In genomic region chr19:2320057-2320456, GRCh38 we compare ENCODE assay signal across 27 cellular contexts. TPM values are rescaled to one million over a fixed set of nuclear protein-coding genes. Genes with fewer than 3 reads are reported as not detected.
DNase-seq lines count a peak whose midpoint lies in the region; ATAC-seq, FAIRE-seq and TF ChIP-seq lines count a peak whose summit lies in the region.
"Had no signal": no experiment of that assay in that cellular context is flagged by ENCODE, and none has a peak within 500 bp of the region (broad histone marks: within the 10 kb centered on the region; RNA-seq: fewer than 3 reads in every experiment).

No MANE protein-coding gene starts in this region.

- H3K36me3 ChIP-seq in BLaER1: peaks cover 31% of the 10 kb centered on the region
- H3K36me3 ChIP-seq in mammary epithelial cell (ENCODE audit: insufficient read depth, low read length): peaks cover 5% of the 10 kb centered on the region
- H3K36me3 ChIP-seq in keratinocyte (ENCODE audit: control insufficient read depth in 2 of 2, extremely low read depth in 1 of 2, insufficient read depth in 2 of 2, low read length in 2 of 2): peaks cover 6 to 15% of the 10 kb centered on the region in 2 experiments

- H2AFZ ChIP-seq in mammary epithelial cell (ENCODE audit: low read depth, low read length): no peak overlapping the region
- H2AFZ ChIP-seq in keratinocyte (ENCODE audit: control insufficient read depth, low read length): no peak overlapping the region

- H3K9me3 ChIP-seq in BLaER1 (peaks cover 4% of the 10 kb centered on the region; the same call in 1 of the 2 replicates), mammary epithelial cell (replicated peaks; ENCODE audit: insufficient read depth, low read length) (peaks cover 2% of the 10 kb centered on the region), keratinocyte (ENCODE audit: control insufficient read depth, low read depth, low read length) (no peaks in the 10 kb centered on the region)
- H3K9me3 ChIP-seq: SJCRH30 had no signal

- CTCF ChIA-PET in mammary epithelial cell (lab: Charles Lee; ENCODE audit: low non-redundant PET): no interaction called here

- no peak for TF ChIP-seq CTCF in mammary epithelial cell (conservative IDR thresholded peaks at IDR 0.05 in 1 of 2, IDR thresholded peaks at IDR 0.05 in 1 of 2; ENCODE audit: extremely low read depth in 1 of 2, insufficient read depth in 1 of 2, low read depth in 1 of 2, low read length in 2 of 2)
- TF ChIP-seq CTCF in keratinocyte (optimal IDR thresholded peaks at IDR 0.05 in 1 of 3, IDR thresholded peaks at IDR 0.05 in 1 of 3, conservative IDR thresholded peaks at IDR 0.05 in 1 of 3; ENCODE audit: extremely low read depth in 1 of 3, insufficient read depth in 2 of 3, low read length in 3 of 3): no peak
- no peak for TF ChIP-seq CTCF in omental fat pad (IDR thresholded peaks at IDR 0.05)

- FAIRE-seq in keratinocyte (lab: Jason Lieb, UNC): peak; percentile 46
- FAIRE-seq: D721Med, GM18507, RCC 7860 had no signal

- H3K4me3 ChIP-seq in BLaER1 (no peak overlapping the region), mammary epithelial cell (replicated peaks in 1 of 3; ENCODE audit: insufficient read depth in 1 of 3, low read depth in 2 of 3, low read length in 3 of 3) (no peak overlapping the region), keratinocyte (ENCODE audit: control insufficient read depth in 2 of 3, extremely low read depth in 1 of 3, insufficient read depth in 2 of 3, low read depth in 1 of 3, low read length in 3 of 3) (no peak overlapping the region)
- H3K4me3 ChIP-seq: SJCRH30 had no signal

- WGBS in mammary epithelial cell (ENCODE audit: low coverage, missing lambda C conversion rate): 41% methylated on average over 8 of the region's 13 CpGs

- H3K4me1 ChIP-seq in BLaER1: peaks cover 96% of the 10 kb centered on the region
- no peaks in the 10 kb centered on the region for H3K4me1 ChIP-seq in mammary epithelial cell (ENCODE audit: insufficient read depth, low read length)
- peaks cover 2% of the 10 kb centered on the region for H3K4me1 ChIP-seq in keratinocyte (ENCODE audit: control insufficient read depth, extremely low read depth, insufficient read depth, low read length)

- H4K20me1 ChIP-seq in BLaER1 (peaks cover 43% of the 10 kb centered on the region), mammary epithelial cell (ENCODE audit: insufficient read depth, low read length) (no peaks in the 10 kb centered on the region), keratinocyte (ENCODE audit: control insufficient read depth, extremely low read depth, insufficient read depth, low read length) (no peaks in the 10 kb centered on the region)

- H3K9ac ChIP-seq in BLaER1 (no peak overlapping the region), mammary epithelial cell (ENCODE audit: insufficient read depth, low read length) (no peak overlapping the region), keratinocyte (ENCODE audit: control insufficient read depth, extremely low read depth, insufficient read depth, low read length) (no peak overlapping the region)

- dilution Hi-C loops in mammary epithelial cell (cut with HindIII; ENCODE audit: low sequenced_read_pairs) (no loop called here), keratinocyte (cut with MboI; ENCODE audit: extremely low pct_ligation_motif_present, low sequenced_read_pairs) (no loop called here)

- peaks cover 10% of the 10 kb centered on the region for H3K79me2 ChIP-seq in mammary epithelial cell (ENCODE audit: insufficient read depth, low read length)
- peaks cover 8% of the 10 kb centered on the region for H3K79me2 ChIP-seq in keratinocyte (ENCODE audit: control insufficient read depth, insufficient read depth, low read length)

- H3K4me2 ChIP-seq in BLaER1 (peak overlapping the region; percentile 76), mammary epithelial cell (ENCODE audit: insufficient read depth, low read depth, low read length) (no peak overlapping the region), keratinocyte (ENCODE audit: control insufficient read depth, extremely low read depth, insufficient read depth, low read depth, low read length) (no peak overlapping the region)

- no peaks in the 10 kb centered on the region for H3K9me1 ChIP-seq in keratinocyte (ENCODE audit: control insufficient read depth, extremely low read depth, insufficient read depth, low read length)

- ATAC-seq in omental fat pad (ENCODE audit: low FRiP score): no peak
- ATAC-seq: Right ventricle myocardium inferior, SK-N-SH treated with all-trans-retinoic acid at 6 μM for 48 hours had no signal

- in situ Hi-C loops in mammary epithelial cell (cut with MboI; ENCODE audit: low sequenced_read_pairs in 2 of 2): no loop called here

- no TSS peak for BruUV-seq in mammary epithelial cell (replicated peaks; lab: Mats Ljungman, UMichigan)

- intact Hi-C loops in mammary epithelial cell (cut with micrococcal nuclease): no loop called here

- H3K27ac ChIP-seq in BLaER1 (peak overlapping the region; percentile 46; the same call in 1 of the 2 replicates), mammary epithelial cell (ENCODE audit: insufficient read depth, low read depth, low read length) (no peak overlapping the region), keratinocyte (ENCODE audit: control insufficient read depth, insufficient read depth, low read length) (no peak overlapping the region)
- H3K27ac ChIP-seq: SJCRH30 had no signal

- peak; percentile 66 for DNase-seq in HPDE6-E6E7 (ENCODE audit: extremely low spot score)
- DNase-seq in mammary epithelial cell: peak; percentile 45
- peak; percentile 13 for DNase-seq in keratinocyte (ENCODE audit: low read depth, low spot score)
- DNase-seq in omental fat pad (ENCODE audit: low spot score): no peak
- DNase-seq in pons (ENCODE audit: low spot score): no peak
- DNase-seq in epidermal melanocyte (ENCODE audit: insufficient read length, low spot score): no peak
- DNase-seq in NCI-H1436 treated with DMSO at 0.1 percent for 48 hours (lab: John Stamatoyannopoulos, UW): no peak
- DNase-seq: CD4-positive, alpha-beta T cell; DMS79 treated with DMSO at 0.1 percent for 48 hours; H7; HFFc6; Karpas-422; NCI-H1092 treated with DMSO at 0.1 percent for 48 hours; NCI-H146; NCI-H2029; NCI-H446; NCI-H524 treated with DMSO at 0.1 percent for 48 hours; NCI-H774; SJCRH30 had no signal

- H3K27me3 ChIP-seq in BLaER1: no peaks in the 10 kb centered on the region
- no peaks in the 10 kb centered on the region for H3K27me3 ChIP-seq in mammary epithelial cell (ENCODE audit: insufficient read depth, low read length)
- no peaks in the 10 kb centered on the region for H3K27me3 ChIP-seq in keratinocyte (ENCODE audit: control insufficient read depth, extremely low read depth, insufficient read depth, low read length)
- H3K27me3 ChIP-seq: SJCRH30 had no signal

RNA-seq across cellular contexts. Expression of gene LSM7, which starts 8.3 kb away (rescaled TPM):
- total RNA-seq in mammary epithelial cell (10 to 100 TPM; 67.7 to 91.6 TPM), omental fat pad (100 to 1,000 TPM; 101 to 142 (median 115) TPM)
- polyA plus RNA-seq in mammary epithelial cell (442 TPM), keratinocyte (206 to 275 TPM (median 243 TPM) in 3 replicates)
- polyA minus RNA-seq in mammary epithelial cell (35.3 TPM), keratinocyte (26.8 to 62.6 TPM (median 29.6 TPM) in 3 replicates)
- polyA plus RNA-seq in keratinocyte (2011; ENCODE audit: low read depth): 19.2 TPM
- polyA plus RNA-seq in keratinocyte (2011; cell fraction: cytosol; rRNA removed): 153 and 305 TPM in 2 replicates
- 151 and 185 TPM in 2 replicates for polyA plus RNA-seq in keratinocyte (2011; cell fraction: nucleus; rRNA removed)
- polyA plus RNA-seq in keratinocyte (2012; ENCODE audit: low replicate concordance): 109 and 224 TPM in 2 replicates
- 73.5 TPM for polyA minus RNA-seq in keratinocyte (2011; cell fraction: cytosol; rRNA and poly(A)+ RNA removed)
- polyA minus RNA-seq in keratinocyte (2011; cell fraction: nucleus; rRNA and poly(A)+ RNA removed): 18.4 and 27.5 TPM in 2 replicates

RNA-seq across cellular contexts. Expression of gene SPPL2B, which starts 8.4 kb away (rescaled TPM):
- total RNA-seq in mammary epithelial cell: 10 to 100 TPM; 21.8 to 50.7 TPM
- polyA plus RNA-seq in mammary epithelial cell: 13.5 TPM
- 3.9 TPM for polyA minus RNA-seq in mammary epithelial cell
- 9.3 to 20.9 TPM (median 13.5 TPM) in 3 replicates for polyA plus RNA-seq in keratinocyte
- 3.8 TPM for polyA plus RNA-seq in keratinocyte (2011; ENCODE audit: low read depth)
- polyA plus RNA-seq in keratinocyte (2011; cell fraction: cytosol; rRNA removed): 3.4 and 5.5 TPM in 2 replicates
- 74.7 and 110 TPM in 2 replicates for polyA plus RNA-seq in keratinocyte (2011; cell fraction: nucleus; rRNA removed)
- polyA plus RNA-seq in keratinocyte (2012; ENCODE audit: low replicate concordance): 12.3 and 20.9 TPM in 2 replicates
- 8.5 to 19.2 TPM (median 9.7 TPM) in 3 replicates for polyA minus RNA-seq in keratinocyte
- 17.3 TPM for polyA minus RNA-seq in keratinocyte (2011; cell fraction: cytosol; rRNA and poly(A)+ RNA removed)
- polyA minus RNA-seq in keratinocyte (2011; cell fraction: nucleus; rRNA and poly(A)+ RNA removed): 34.3 and 36.2 TPM in 2 replicates
- 10 to 100 TPM; 24.0 to 42.6 (median 27.4) TPM for total RNA-seq in omental fat pad

RNA-seq across cellular contexts. Expression of gene LINGO3, which starts 12.1 kb away (rescaled TPM):
- not detected for total RNA-seq in mammary epithelial cell
- not detected for polyA plus RNA-seq in mammary epithelial cell
- not detected for polyA minus RNA-seq in mammary epithelial cell
- polyA plus RNA-seq in keratinocyte: not detected in 3 replicates
- not detected for polyA plus RNA-seq in keratinocyte (2011; ENCODE audit: low read depth)
- not detected in 2 replicates for polyA plus RNA-seq in keratinocyte (2011; cell fraction: cytosol; rRNA removed)
- 0.05 TPM in 1 of 2 replicates, not detected in the other for polyA plus RNA-seq in keratinocyte (2011; cell fraction: nucleus; rRNA removed)
- polyA plus RNA-seq in keratinocyte (2012; ENCODE audit: low replicate concordance): 0.07 TPM in 1 of 2 replicates, not detected in the other
- polyA minus RNA-seq in keratinocyte: not detected in 3 replicates
- polyA minus RNA-seq in keratinocyte (2011; cell fraction: cytosol; rRNA and poly(A)+ RNA removed): not detected
- not detected in 2 replicates for polyA minus RNA-seq in keratinocyte (2011; cell fraction: nucleus; rRNA and poly(A)+ RNA removed)
- under 1 TPM in 1 of 4 donors, not detected in 3; 0.19 TPM for total RNA-seq in omental fat pad
- total RNA-seq: A172, HFFc6, Right ventricle myocardium inferior, SJCRH30 had no signal
- polyA plus RNA-seq: BJ had no signal

RNA-seq across cellular contexts. Expression of gene PEAK3, which starts 38.1 kb away (rescaled TPM):
- total RNA-seq in mammary epithelial cell (not detected), omental fat pad (1 to 10 TPM in 3 of 4 donors, under 1 TPM in 1; 0.09 to 9.1 (median 1.3) TPM)
- polyA plus RNA-seq in mammary epithelial cell (not detected), keratinocyte (not detected in 3 replicates)
- polyA minus RNA-seq in mammary epithelial cell (not detected), keratinocyte (not detected in 3 replicates)
- polyA plus RNA-seq in keratinocyte (2011; ENCODE audit: low read depth): not detected
- not detected in 2 replicates for polyA plus RNA-seq in keratinocyte (2011; cell fraction: cytosol; rRNA removed)
- not detected in 2 replicates for polyA plus RNA-seq in keratinocyte (2011; cell fraction: nucleus; rRNA removed)
- 0.03 and 0.37 TPM in 2 replicates for polyA plus RNA-seq in keratinocyte (2012; ENCODE audit: low replicate concordance)
- not detected for polyA minus RNA-seq in keratinocyte (2011; cell fraction: cytosol; rRNA and poly(A)+ RNA removed)
- polyA minus RNA-seq in keratinocyte (2011; cell fraction: nucleus; rRNA and poly(A)+ RNA removed): not detected in 2 replicates
- total RNA-seq: CD4-positive, alpha-beta T cell; H7 had no signal
- polyA plus RNA-seq: BJ had no signal

RNA-seq across cellular contexts. Expression of gene TMPRSS9, which starts 40.0 kb away (rescaled TPM):
- total RNA-seq in mammary epithelial cell: not detected
- polyA plus RNA-seq in mammary epithelial cell: not detected
- polyA minus RNA-seq in mammary epithelial cell: not detected
- polyA plus RNA-seq in keratinocyte: not detected in 3 replicates
- polyA plus RNA-seq in keratinocyte (2011; ENCODE audit: low read depth): not detected
- polyA plus RNA-seq in keratinocyte (2011; cell fraction: cytosol; rRNA removed): not detected in 2 replicates
- polyA plus RNA-seq in keratinocyte (2011; cell fraction: nucleus; rRNA removed): not detected in 2 replicates
- 0.17 and 0.39 TPM in 2 replicates for polyA plus RNA-seq in keratinocyte (2012; ENCODE audit: low replicate concordance)
- polyA minus RNA-seq in keratinocyte: not detected in 3 replicates
- not detected for polyA minus RNA-seq in keratinocyte (2011; cell fraction: cytosol; rRNA and poly(A)+ RNA removed)
- not detected in 2 replicates for polyA minus RNA-seq in keratinocyte (2011; cell fraction: nucleus; rRNA and poly(A)+ RNA removed)
- under 1 TPM in 1 of 4 donors, not detected in 3; 0.12 TPM for total RNA-seq in omental fat pad
- total RNA-seq: A172; CD4-positive, alpha-beta T cell; H7; HFFc6; Right ventricle myocardium inferior had no signal
- polyA plus RNA-seq: BJ had no signal

Comparison
In these comparisons a context has a peak if more than half of its experiments do, and no peak if none do; other contexts are left out.
1. DNase-seq: peak in HPDE6-E6E7 (single experiment), mammary epithelial cell (single experiment) and keratinocyte (single experiment); none in omental fat pad (single experiment), pons (single experiment), epidermal melanocyte (single experiment) and NCI-H1436 treated with DMSO at 0.1 percent for 48 hours (single experiment).